Comparison of ENCODE assay signal across 9 cellular contexts in the genomic region with DNA sequence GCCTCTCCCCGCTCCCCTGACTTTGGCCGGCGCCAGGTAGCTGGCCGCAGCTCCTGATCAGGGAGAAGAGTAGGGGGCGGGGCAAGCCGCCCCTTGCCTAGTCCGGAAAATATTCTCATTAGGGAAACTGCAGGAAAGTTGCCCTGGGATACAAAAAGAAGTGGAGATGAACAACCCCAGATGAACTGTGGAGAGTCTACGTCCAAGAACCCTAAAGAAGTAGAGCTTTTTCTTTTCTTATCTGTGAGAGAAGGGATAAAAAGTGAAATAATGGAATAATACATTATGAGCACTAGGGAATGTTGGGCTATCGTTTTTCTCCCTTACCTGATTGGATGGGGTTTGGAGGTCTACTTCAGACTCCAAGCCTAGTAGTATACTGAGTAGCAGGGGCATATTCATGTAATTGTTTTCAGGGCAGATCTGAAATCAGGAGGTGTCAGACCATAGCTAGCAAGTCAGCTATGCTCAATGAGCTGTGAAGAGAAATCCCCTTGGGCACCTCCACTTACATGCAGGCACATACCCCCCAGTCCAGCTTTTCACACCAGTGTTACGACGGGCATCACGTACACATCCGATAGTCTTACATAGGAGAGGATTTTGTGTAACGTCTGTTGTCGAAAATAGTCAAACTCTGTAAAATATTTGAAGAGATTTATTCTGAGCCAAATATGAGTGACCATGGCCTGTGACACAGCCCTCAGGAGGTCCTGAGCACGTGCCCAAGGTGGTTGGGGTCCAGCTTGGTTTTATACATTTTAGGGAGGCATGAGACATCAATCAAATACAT. TPM values are rescaled to one million over a fixed set of nuclear protein-coding genes. Genes with fewer than 3 reads are reported as not detected.
DNase-seq lines count a peak whose midpoint lies in the region; ATAC-seq, FAIRE-seq and TF ChIP-seq lines count a peak whose summit lies in the region.
"Had no signal": no experiment of that assay in that cellular context is flagged by ENCODE, and none has a peak within 500 bp of the region (broad histone marks: within the 10 kb centered on the region; RNA-seq: fewer than 3 reads in every experiment).

No MANE protein-coding gene starts in this region.

- H3K27me3 ChIP-seq in foreskin keratinocyte, result no peaks in the 10 kb centered on the region
- no peaks in the 10 kb centered on the region for H3K27me3 ChIP-seq in gastrocnemius medialis

- DNase-seq in DMS 273 (lab: John Stamatoyannopoulos, UW; ENCODE audit: unreplicated experiment) (peak; percentile 33), DMS 273 treated with DMSO at 0.1 percent for 48 hours (lab: John Stamatoyannopoulos, UW) (no peak), RCC 7860 (ENCODE audit: low spot score) (peak; percentile 59), foreskin keratinocyte (no peak), gastrocnemius medialis (no peak), HTR-8/SVneo (ENCODE audit: insufficient read length, low spot score) (no peak)
- DNase-seq in effector CD8-positive, alpha-beta T cell (lab: John Stamatoyannopoulos, UW), result no peak

- POLR2A ChIA-PET in HEK293 (lab: Yijun Ruan, JAX), result no interaction called here

- peak overlapping the region; percentile 55 for H3K4me3 ChIP-seq in HEK293 (ENCODE audit: low read depth, low read length)
- H3K4me3 ChIP-seq in gastrocnemius medialis, result peak overlapping the region; percentile 66 to 93 (median 82)

- FAIRE-seq in RCC 7860 (lab: Jason Lieb, UNC) (no peak), HTR-8/SVneo (lab: Jason Lieb, UNC) (no peak)
- FAIRE-seq: A204.1 had no signal

- intact Hi-C loops in gastrocnemius medialis (cut with DNase I; ENCODE audit: low total_unique reads), result loop anchor here (2.0 to 10.0 kb wide), 10 partner anchors 35 to 869 kb away; partner anchors contain the start of gene HLX

- H3K9me3 ChIP-seq in HEK293 (ENCODE audit: control insufficient read depth, insufficient read depth, low read depth, low read length), result no peaks in the 10 kb centered on the region
- H3K9me3 ChIP-seq in gastrocnemius medialis, result no peaks in the 10 kb centered on the region

- no peak for TF ChIP-seq POLR2A in gastrocnemius medialis (IDR thresholded peaks at IDR 0.05)

- peaks cover 5% of the 10 kb centered on the region for H3K4me1 ChIP-seq in HEK293 (ENCODE audit: control insufficient read depth, insufficient read depth, low read length)
- H3K4me1 ChIP-seq in foreskin keratinocyte, result peaks cover 3% of the 10 kb centered on the region
- peaks cover 28% of the 10 kb centered on the region in 2 donors for H3K4me1 ChIP-seq in gastrocnemius medialis

- in situ Hi-C loops in gastrocnemius medialis (cut with MboI; ENCODE audit: low sequenced_read_pairs in 4 of 4), result loop anchor here (25.0 kb wide), 3 partner anchors 181 to 894 kb away; no protein-coding TSS in a partner anchor

- TF ChIP-seq CTCF in HEK293 (tag by site-specific recombination; IDR thresholded peaks at IDR 0.05), result no peak
- no peak for TF ChIP-seq CTCF in foreskin keratinocyte (conservative IDR thresholded peaks at IDR 0.05)
- no peak for TF ChIP-seq CTCF in gastrocnemius medialis (IDR thresholded peaks at IDR 0.05 in 4 of 5, conservative IDR thresholded peaks at IDR 0.05 in 1 of 5)

- H3K36me3 ChIP-seq in HEK293 (ENCODE audit: control insufficient read depth in 2 of 2, insufficient read depth in 1 of 2, low read length in 2 of 2) (peaks cover 0 to 7% of the 10 kb centered on the region in 2 experiments; a peak in 1 of 3 replicates), gastrocnemius medialis (no peaks in the 10 kb centered on the region)

- no peak for ATAC-seq in foreskin keratinocyte
- no peak for ATAC-seq in gastrocnemius medialis

- CTCF ChIA-PET in HEK293 (lab: Yijun Ruan, JAX), result interaction anchor here (0.5 to 1.1 kb wide), 8 partner anchors 96 to 428 kb away, joined by 3 to 6 read pairs (median 4); no protein-coding TSS in a partner anchor

- H3K27ac ChIP-seq in HEK293 (ENCODE audit: extremely low read depth, low read depth, low read length), result peak overlapping the region; percentile 92
- H3K27ac ChIP-seq in foreskin keratinocyte, result peak overlapping the region; percentile 96
- peak overlapping the region; percentile 95 to 99 (median 98) for H3K27ac ChIP-seq in gastrocnemius medialis

TF ChIP-seq in HEK293, 187 proteins besides CTCF, POLR2A, EP300 and RAD21 (continues in another document):
- TF ChIP-seq ZNF600 (tag by site-specific recombination; IDR thresholded peaks at IDR 0.05) (no peak), HOXA7 (CRISPR knock-in tag; IDR thresholded peaks at IDR 0.05; ENCODE audit: borderline replicate concordance) (no peak), EGR2 (tag by site-specific recombination; IDR thresholded peaks at IDR 0.05; ENCODE audit: low read depth) (no peak), ZNF221 (tag by site-specific recombination; IDR thresholded peaks at IDR 0.05; ENCODE audit: borderline replicate concordance) (no peak), PRDM1 (tag by site-specific recombination; IDR thresholded peaks at IDR 0.05) (peak; percentile 50; the same call in 1 of the 2 replicates), ZNF157 (tag by site-specific recombination; IDR thresholded peaks at IDR 0.05) (no peak), ZNF529 (tag by site-specific recombination; IDR thresholded peaks at IDR 0.05; ENCODE audit: insufficient replicate concordance) (no peak), SP7 (tag by site-specific recombination; IDR thresholded peaks at IDR 0.05) (no peak), OSR2 (tag by site-specific recombination; IDR thresholded peaks at IDR 0.05) (peak; percentile 72), ZNF223 (tag by site-specific recombination; IDR thresholded peaks at IDR 0.05) (no peak), ZNF658 (tag by site-specific recombination; IDR thresholded peaks at IDR 0.05) (no peak), BCL11A (tag by site-specific recombination; IDR thresholded peaks at IDR 0.05; ENCODE audit: low read depth) (no peak), ZXDB (tag by site-specific recombination; IDR thresholded peaks at IDR 0.05) (0 out of 2 replicates have a peak, but pooled peaks have one; percentile 24), GLIS1 (tag by site-specific recombination; IDR thresholded peaks at IDR 0.05) (no peak), ZNF48 (tag by site-specific recombination; IDR thresholded peaks at IDR 0.05) (no peak), ZNF660 (tag by site-specific recombination; IDR thresholded peaks at IDR 0.05) (no peak), ZNF280C (tag by site-specific recombination; IDR thresholded peaks at IDR 0.05) (no peak), ZNF701 (tag by site-specific recombination; IDR thresholded peaks at IDR 0.05) (no peak), ZNF624 (tag by site-specific recombination; IDR thresholded peaks at IDR 0.05) (no peak), ZBTB48 (tag by site-specific recombination; IDR thresholded peaks at IDR 0.05) (no peak), ZNF843 (tag by site-specific recombination; IDR thresholded peaks at IDR 0.05) (no peak), ZSCAN30 (tag by site-specific recombination; IDR thresholded peaks at IDR 0.05) (no peak), ZNF341 (tag by site-specific recombination; IDR thresholded peaks at IDR 0.05; ENCODE audit: low read depth) (no peak), ZNF335 (tag by site-specific recombination; conservative IDR thresholded peaks at IDR 0.05) (peak; percentile 65)
- TF ChIP-seq, protein P1, sequence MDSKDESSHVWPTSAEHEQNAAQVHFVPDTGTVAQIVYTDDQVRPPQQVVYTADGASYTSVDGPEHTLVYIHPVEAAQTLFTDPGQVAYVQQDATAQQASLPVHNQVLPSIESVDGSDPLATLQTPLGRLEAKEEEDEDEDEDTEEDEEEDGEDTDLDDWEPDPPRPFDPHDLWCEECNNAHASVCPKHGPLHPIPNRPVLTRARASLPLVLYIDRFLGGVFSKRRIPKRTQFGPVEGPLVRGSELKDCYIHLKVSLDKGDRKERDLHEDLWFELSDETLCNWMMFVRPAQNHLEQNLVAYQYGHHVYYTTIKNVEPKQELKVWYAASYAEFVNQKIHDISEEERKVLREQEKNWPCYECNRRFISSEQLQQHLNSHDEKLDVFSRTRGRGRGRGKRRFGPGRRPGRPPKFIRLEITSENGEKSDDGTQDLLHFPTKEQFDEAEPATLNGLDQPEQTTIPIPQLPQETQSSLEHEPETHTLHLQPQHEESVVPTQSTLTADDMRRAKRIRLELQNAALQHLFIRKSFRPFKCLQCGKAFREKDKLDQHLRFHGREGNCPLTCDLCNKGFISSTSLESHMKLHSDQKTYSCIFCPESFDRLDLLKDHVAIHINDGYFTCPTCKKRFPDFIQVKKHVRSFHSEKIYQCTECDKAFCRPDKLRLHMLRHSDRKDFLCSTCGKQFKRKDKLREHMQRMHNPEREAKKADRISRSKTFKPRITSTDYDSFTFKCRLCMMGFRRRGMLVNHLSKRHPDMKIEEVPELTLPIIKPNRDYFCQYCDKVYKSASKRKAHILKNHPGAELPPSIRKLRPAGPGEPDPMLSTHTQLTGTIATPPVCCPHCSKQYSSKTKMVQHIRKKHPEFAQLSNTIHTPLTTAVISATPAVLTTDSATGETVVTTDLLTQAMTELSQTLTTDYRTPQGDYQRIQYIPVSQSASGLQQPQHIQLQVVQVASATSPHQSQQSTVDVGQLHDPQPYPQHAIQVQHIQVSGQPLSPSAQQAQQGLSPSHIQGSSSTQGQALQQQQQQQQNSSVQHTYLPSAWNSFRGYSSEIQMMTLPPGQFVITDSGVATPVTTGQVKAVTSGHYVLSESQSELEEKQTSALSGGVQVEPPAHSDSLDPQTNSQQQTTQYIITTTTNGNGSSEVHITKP (tag by site-specific recombination; IDR thresholded peaks at IDR 0.05), result peak; percentile 3; the same call in 1 of the 2 replicates

RNA-seq across cellular contexts. Expression of gene DUSP10, which starts 1.7 kb away (rescaled TPM):
- total RNA-seq in foreskin keratinocyte, result 12.8 and 18.3 TPM in 2 replicates
- polyA plus RNA-seq in foreskin keratinocyte, result 7.1 and 7.3 TPM in 2 replicates
- total RNA-seq in gastrocnemius medialis, result 1 to 10 TPM; 2.9 to 7.0 (median 5.9) TPM

Comparison
In these comparisons a context has a peak if more than half of its experiments do, and no peak if none do; other contexts are left out.
1. DNase-seq: peak in DMS 273 (single experiment) and RCC 7860 (single experiment); none in DMS 273 treated with DMSO at 0.1 percent for 48 hours (single experiment), foreskin keratinocyte (0 of 2), gastrocnemius medialis (0 of 2), effector CD8-positive, alpha-beta T cell (single experiment) and HTR-8/SVneo (single experiment).
2. Peak in every context shown above with its lines, with median percentiles within 50 percentile points of each other: H3K27ac ChIP-seq.